Comparison of ENCODE assay signal across 24 cellular contexts in the genomic region with DNA sequence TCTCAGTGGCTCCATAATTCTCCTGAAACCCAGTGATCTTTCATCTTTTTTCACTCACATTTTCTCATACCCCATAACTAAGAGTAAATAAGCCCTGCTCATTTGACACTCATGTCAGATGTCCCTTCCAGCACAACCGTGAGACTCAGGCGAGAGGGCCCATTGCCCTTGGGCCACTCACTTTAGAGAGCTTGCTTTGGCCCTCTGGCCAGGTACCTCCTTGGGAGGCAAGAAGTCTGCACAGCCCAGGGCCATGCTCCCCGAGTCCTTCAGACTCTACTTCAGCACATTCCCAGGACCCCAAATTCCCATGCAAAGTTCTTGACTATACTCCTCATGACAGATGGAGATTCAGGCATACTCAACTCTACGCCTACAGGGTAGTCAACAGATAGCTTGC.
"Had no signal": no experiment of that assay in that cellular context is flagged by ENCODE, and none has a peak within 500 bp of the region (broad histone marks: within the 10 kb centered on the region; RNA-seq: fewer than 3 reads in every experiment).

No MANE protein-coding gene starts in this region.

- H3K27ac Mint-ChIP-seq: dendritic cell treated with granulocyte-macrophage colony-stimulating factor and Interleukin-4, amounts not matched to agents 40 ng/mL and 50 ng/mL, for 4 days; endodermal cell; mesothelial cell of epicardium had no signal

- H3K9me3 ChIP-seq: colonic mucosa, esophagus squamous epithelium, gastrocnemius medialis, heart right ventricle, left lung, lower lobe of right lung, mucosa of descending colon had no signal

- H3K4me1 ChIP-seq: colonic mucosa, esophagus squamous epithelium, left lung had no signal

- H3K4me3 ChIP-seq: colonic mucosa, esophagus squamous epithelium, gastrocnemius medialis, heart right ventricle, left lung, lower lobe of right lung, mucosa of descending colon had no signal

- H3K27ac ChIP-seq: colonic mucosa, epithelial cell of prostate, esophagus squamous epithelium, gastrocnemius medialis, heart right ventricle, left lung, lower lobe of right lung had no signal

- DNase-seq: colonic mucosa; cortex of kidney; effector CD8-positive, alpha-beta T cell; effector memory CD8-positive, alpha-beta T cell; endodermal cell; erythroblast; esophagus squamous epithelium; foreskin fibroblast; foreskin melanocyte; gastrocnemius medialis; glutamatergic neuron; head of caudate nucleus; heart right ventricle; hippocampal formation; left cardiac atrium; left lung; left ventricle myocardium superior; lower lobe of right lung; mesenchymal stem cell; mucosa of descending colon had no signal

- H3K36me3 ChIP-seq: colonic mucosa, esophagus squamous epithelium, gastrocnemius medialis, heart right ventricle, left lung, lower lobe of right lung had no signal

- H3K4me3 Mint-ChIP-seq: dendritic cell treated with granulocyte-macrophage colony-stimulating factor and Interleukin-4, amounts not matched to agents 40 ng/mL and 50 ng/mL, for 4 days; effector memory CD8-positive, alpha-beta T cell; endodermal cell; mesothelial cell of epicardium had no signal

- H3K9me3 Mint-ChIP-seq: dendritic cell treated with granulocyte-macrophage colony-stimulating factor and Interleukin-4, amounts not matched to agents 40 ng/mL and 50 ng/mL, for 4 days; effector memory CD8-positive, alpha-beta T cell; endodermal cell; mesothelial cell of epicardium had no signal

- H3K27me3 ChIP-seq: colonic mucosa, esophagus squamous epithelium, gastrocnemius medialis, heart right ventricle, left lung had no signal

- ATAC-seq: effector memory CD8-positive, alpha-beta T cell; esophagus mucosa; gastrocnemius medialis; heart right ventricle; left cardiac atrium; left lung; left ventricle myocardium superior; lower lobe of right lung; mucosa of descending colon had no signal

- H3K27me3 Mint-ChIP-seq: dendritic cell treated with granulocyte-macrophage colony-stimulating factor and Interleukin-4, amounts not matched to agents 40 ng/mL and 50 ng/mL, for 4 days; effector memory CD8-positive, alpha-beta T cell had no signal
